Comparison of ENCODE assay signal across 8 cellular contexts in genomic region chr17:33725675-33726271, GRCh38.
DNase-seq lines count a peak whose midpoint lies in the region; ATAC-seq and TF ChIP-seq lines count a peak whose summit lies in the region.

No MANE protein-coding gene starts in this region.

- CTCF ChIA-PET in PC-3 (lab: Charles Lee), result no interaction called here

- H4K20me1 ChIP-seq in PC-3 (ENCODE audit: low read length), result no peaks in the 10 kb centered on the region

- H3K4me3 ChIP-seq in PC-3 (ENCODE audit: low read length), result no peak overlapping the region
- H3K4me3 ChIP-seq in esophagus squamous epithelium, result no peak overlapping the region

- peak; percentile 47 for DNase-seq in CD1c-positive myeloid dendritic cell (ENCODE audit: extremely low spot score)
- DNase-seq in GM19240 (ENCODE audit: insufficient read length, low spot score), result peak; percentile 26
- peak; percentile 31 for DNase-seq in PC-3
- DNase-seq in esophagus squamous epithelium (lab: John Stamatoyannopoulos, UW), result no peak
- peak in 8 of 10 donors; percentile 23 to 82 (median 36) for DNase-seq in posterior cingulate gyrus
- DNase-seq in activated effector memory CD4-positive, alpha-beta T cell treated with anti-CD3 and anti-CD28 coated beads, Interleukin-2, amount 50 U/mL, for 16 hours, result no peak

- no peaks in the 10 kb centered on the region for H3K36me3 ChIP-seq in PC-3 (ENCODE audit: low read depth, low read length)
- H3K36me3 ChIP-seq in esophagus squamous epithelium, result no peaks in the 10 kb centered on the region

- H3K9me2 ChIP-seq in PC-3 (replicated peaks; ENCODE audit: low read length), result no peaks in the 10 kb centered on the region

- H3K4me1 ChIP-seq in PC-3 (ENCODE audit: insufficient read depth, low read length), result no peaks in the 10 kb centered on the region
- no peaks in the 10 kb centered on the region for H3K4me1 ChIP-seq in esophagus squamous epithelium

- POLR2A ChIA-PET in PC-3 (lab: Charles Lee; ENCODE audit: unreplicated experiment), result no interaction called here

- H3K27ac ChIP-seq in PC-3 (ENCODE audit: low read length) (no peak overlapping the region), esophagus squamous epithelium (no peak overlapping the region)

- BruUV-seq in PC-3 (replicated peaks; lab: Mats Ljungman, UMichigan), result no TSS peak

- ATAC-seq in PC-3 (no peak), GM19397 (IDR thresholded peaks at IDR 0.05; ENCODE audit: unreplicated experiment) (no peak)
- no peak for ATAC-seq in activated CD4-positive, CD25-positive, alpha-beta regulatory T cell treated with anti-CD3 and anti-CD28 coated beads, Interleukin-2, amount 50 U/mL, for 24 hours

- H3K27me3 ChIP-seq in PC-3 (ENCODE audit: low read length) (no peaks in the 10 kb centered on the region), esophagus squamous epithelium (peaks cover 0 to 65% (median 0%) of the 10 kb centered on the region in 4 donors)

- H2AFZ ChIP-seq in PC-3 (ENCODE audit: low read length), result no peak overlapping the region

- H3K9ac ChIP-seq in PC-3 (ENCODE audit: low read length), result no peak overlapping the region

- no peaks in the 10 kb centered on the region for H3K79me2 ChIP-seq in PC-3 (ENCODE audit: low read length)

- intact Hi-C loops in PC-3 (cut with micrococcal nuclease) (no loop called here), esophagus squamous epithelium (cut with DNase I) (no loop called here), posterior cingulate gyrus (cut with DNase I) (loop anchor here (1.0 kb wide), 1 partner anchor 26 kb away; no protein-coding TSS in a partner anchor)

- no peak for TF ChIP-seq POLR2A in esophagus squamous epithelium (IDR thresholded peaks at IDR 0.05)

- H3K4me2 ChIP-seq in PC-3 (ENCODE audit: low read length), result no peak overlapping the region

- H3K9me3 ChIP-seq in PC-3 (ENCODE audit: low read length) (no peaks in the 10 kb centered on the region), esophagus squamous epithelium (no peaks in the 10 kb centered on the region)

- TF ChIP-seq CTCF in PC-3 (conservative IDR thresholded peaks at IDR 0.05; ENCODE audit: low read depth, low read length) (peak; percentile 58), esophagus squamous epithelium (IDR thresholded peaks at IDR 0.05) (peak in 5 of 6 experiments; percentile 32 to 64 (median 48))

- H3F3A ChIP-seq in PC-3 (ENCODE audit: low read length, unreplicated experiment), result no peaks in the 10 kb centered on the region

- 16 to 39% methylated on average over 7 to 11 of the region's 11 CpGs for WGBS in esophagus squamous epithelium, 2 donors

Comparison
In these comparisons a context has a peak if more than half of its experiments do, and no peak if none do; other contexts are left out.
1. DNase-seq: peak in CD1c-positive myeloid dendritic cell (single experiment), GM19240 (single experiment), PC-3 (single experiment) and posterior cingulate gyrus (8 of 10); none in esophagus squamous epithelium (single experiment) and activated effector memory CD4-positive, alpha-beta T cell treated with anti-CD3 and anti-CD28 coated beads, Interleukin-2, amount 50 U/mL, for 16 hours (single experiment).